In the genomic region with DNA sequence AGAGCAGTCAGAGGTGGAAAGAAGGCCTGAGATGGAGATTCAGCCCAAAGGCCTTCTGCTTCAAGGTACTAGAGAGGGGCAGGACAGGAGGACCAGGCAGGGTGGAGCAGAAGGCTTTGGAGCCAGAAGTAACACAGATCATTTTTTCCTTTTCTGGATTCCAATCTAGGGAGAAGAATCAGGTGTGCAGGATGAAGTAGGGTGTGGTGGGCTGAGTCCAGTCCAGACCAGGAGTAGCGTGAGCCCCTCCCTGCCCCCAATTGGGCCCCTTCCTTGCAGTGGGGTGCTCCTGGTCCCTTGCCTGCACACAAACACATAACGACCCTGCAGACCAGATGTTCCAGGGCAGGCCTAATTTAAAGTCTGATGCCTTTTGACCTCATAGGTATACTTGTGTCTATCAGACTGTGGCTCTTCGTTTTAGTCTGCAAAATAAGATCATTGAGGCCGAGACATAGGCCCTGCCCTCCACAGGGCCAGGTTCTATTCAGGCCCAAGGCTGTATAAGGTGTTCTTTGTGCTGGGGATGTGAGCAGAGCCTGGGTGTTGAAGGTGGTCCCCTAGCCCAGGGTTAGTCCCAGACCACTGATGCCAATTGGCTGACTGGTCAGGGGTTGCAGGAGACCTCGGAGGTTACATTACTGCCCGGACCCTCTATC, we compare ENCODE assay signal across 11 cellular contexts. TPM values are rescaled to one million over a fixed set of nuclear protein-coding genes. Genes with fewer than 3 reads are reported as not detected.
DNase-seq lines count a peak whose midpoint lies in the region; ATAC-seq and TF ChIP-seq lines count a peak whose summit lies in the region.
"Had no signal": no experiment of that assay in that cellular context is flagged by ENCODE, and none has a peak within 500 bp of the region (broad histone marks: within the 10 kb centered on the region; RNA-seq: fewer than 3 reads in every experiment).

No MANE protein-coding gene starts in this region.

- peak overlapping the region; percentile 30 to 79; a peak in 3 of 5 replicates for H3K4me3 Mint-ChIP-seq in H9
- H3K4me3 Mint-ChIP-seq in mesothelial cell of epicardium: peak overlapping the region; percentile 46

- H3K9me3 ChIP-seq in H9 (ENCODE audit: control insufficient read depth, low read depth, low read length) (no peaks in the 10 kb centered on the region), body of pancreas (no peaks in the 10 kb centered on the region), subcutaneous abdominal adipose tissue (ENCODE audit: control insufficient read depth in 5 of 5, low read length in 5 of 5) (no peaks in the 10 kb centered on the region)
- H3K9me3 ChIP-seq: pancreas had no signal

- H2BK5ac ChIP-seq in H9 (ENCODE audit: insufficient read length, low read length): no peak overlapping the region

- H3K23ac ChIP-seq in H9 (ENCODE audit: insufficient read length, low read depth, low read length): no peak overlapping the region

- H3K56ac ChIP-seq in H9 (ENCODE audit: insufficient read length, low read depth, low read length): no peak overlapping the region

- H3K4me3 ChIP-seq in body of pancreas: no peak overlapping the region
- H3K4me3 ChIP-seq in subcutaneous abdominal adipose tissue (ENCODE audit: low read depth in 1 of 5, low read length in 5 of 5): peak overlapping the region in 3 of 5 donors; percentile 42 to 74 (median 69)

- H2AFZ ChIP-seq in H9 (ENCODE audit: low read length): no peak overlapping the region

- H4K5ac ChIP-seq in H9 (ENCODE audit: insufficient read length, low read depth, low read length): no peak overlapping the region

- H3K36me3 ChIP-seq in body of pancreas (replicated peaks in 1 of 2; ENCODE audit: insufficient read depth in 1 of 2, low read depth in 2 of 2) (no peaks in the 10 kb centered on the region), subcutaneous abdominal adipose tissue (ENCODE audit: control insufficient read depth in 5 of 5, insufficient read depth in 5 of 5, low read length in 5 of 5) (no peaks in the 10 kb centered on the region)
- H3K36me3 ChIP-seq: pancreas had no signal

- H3K27ac Mint-ChIP-seq in H9 (no peak overlapping the region), mesothelial cell of epicardium (peak overlapping the region; percentile 84)

- peak overlapping the region; percentile 65 for H3K4me2 ChIP-seq in H9 (ENCODE audit: insufficient read depth, insufficient read length, low read length)

- H3K23me2 ChIP-seq in H9 (ENCODE audit: insufficient read length, low read depth, low read length, poor library complexity, severe bottlenecking): peaks cover 5% of the 10 kb centered on the region

- no peak overlapping the region for H2AK5ac ChIP-seq in H9 (ENCODE audit: insufficient read length, low read length)

- TF ChIP-seq POLR2A in body of pancreas (IDR thresholded peaks at IDR 0.05): no peak

- no peak overlapping the region for H3K18ac ChIP-seq in H9 (ENCODE audit: insufficient read length, low read depth, low read length)

- intact Hi-C loops in body of pancreas (cut with DNase I): no loop called here

- H2BK20ac ChIP-seq in H9 (ENCODE audit: low read depth, low read length, poor library complexity, severe bottlenecking): no peak overlapping the region

- H3K9me3 Mint-ChIP-seq in H9 (no peaks in the 10 kb centered on the region), mesothelial cell of epicardium (peaks cover 5% of the 10 kb centered on the region)

- H3K27me3 Mint-ChIP-seq in H9 (ENCODE audit: low read depth) (peaks cover 17% of the 10 kb centered on the region), mesothelial cell of epicardium (ENCODE audit: low read depth) (no peaks in the 10 kb centered on the region)

- ATAC-seq in body of pancreas: no peak
- ATAC-seq: Panc1 had no signal

- no CpG with 5 or more reads among the region's 6 CpGs for WGBS in H9 (ENCODE audit: extremely low coverage, insufficient read length, low lambda C conversion rate)
- 71 to 80% methylated on average over 6 of the region's 6 CpGs for WGBS in body of pancreas, 2 donors

- H3K14ac ChIP-seq in H9 (ENCODE audit: insufficient read depth, low read length): no peak overlapping the region

- H3K4me1 ChIP-seq in H9 (ENCODE audit: insufficient read depth, low read length): no peaks in the 10 kb centered on the region; the same call in 1 of the 2 replicates
- H3K4me1 ChIP-seq in body of pancreas: peaks cover 31% of the 10 kb centered on the region
- H3K4me1 ChIP-seq in subcutaneous abdominal adipose tissue (ENCODE audit: control insufficient read depth in 5 of 5, insufficient read depth in 5 of 5, low read length in 5 of 5): peaks cover 1 to 46% (median 25%) of the 10 kb centered on the region in 5 donors

- H2BK12ac ChIP-seq in H9 (ENCODE audit: insufficient read length, low read depth, low read length): no peak overlapping the region

- no peak for TF ChIP-seq CTCF in H9 (conservative IDR thresholded peaks at IDR 0.05)
- TF ChIP-seq CTCF in body of pancreas (IDR thresholded peaks at IDR 0.05): no peak
- no peak for TF ChIP-seq CTCF in mesothelial cell of epicardium (IDR thresholded peaks at IDR 0.05; ENCODE audit: unreplicated experiment)

- H3K4me1 Mint-ChIP-seq in H9 (peaks cover 39 to 45% of the 10 kb centered on the region in 2 experiments), mesothelial cell of epicardium (peaks cover 78% of the 10 kb centered on the region)

- no peak overlapping the region for H4K91ac ChIP-seq in H9 (ENCODE audit: insufficient read length, low read depth, low read length)

- H3K27me3 ChIP-seq in H9 (ENCODE audit: insufficient read depth, low read length) (no peaks in the 10 kb centered on the region), body of pancreas (no peaks in the 10 kb centered on the region), subcutaneous abdominal adipose tissue (ENCODE audit: control insufficient read depth in 5 of 5, insufficient read depth in 4 of 5, low read length in 5 of 5) (peaks cover 0 to 1% (median 0%) of the 10 kb centered on the region in 5 donors)
- H3K27me3 ChIP-seq: pancreas had no signal

- H2BK120ac ChIP-seq in H9 (ENCODE audit: low read depth, low read length, poor library complexity, severe bottlenecking): no peak overlapping the region

- no peaks in the 10 kb centered on the region for H4K20me1 ChIP-seq in H9 (ENCODE audit: control insufficient read depth, insufficient read depth, insufficient read length)

- no peaks in the 10 kb centered on the region for H3K36me3 Mint-ChIP-seq in H9 (ENCODE audit: insufficient read depth in 1 of 3, low read depth in 3 of 3)
- H3K36me3 Mint-ChIP-seq in mesothelial cell of epicardium: peaks cover under 1% of the 10 kb centered on the region

- H3K79me2 ChIP-seq in H9 (ENCODE audit: insufficient read depth, low read length): no peaks in the 10 kb centered on the region

- H3K4ac ChIP-seq in H9 (ENCODE audit: low read depth, low read length): no peak overlapping the region

- H3K27ac ChIP-seq in H9 (ENCODE audit: insufficient read length, low read depth, low read length): no peak overlapping the region
- peak overlapping the region in 3 of 4 donors; percentile 43 to 55 (median 55) for H3K27ac ChIP-seq in body of pancreas
- peak overlapping the region; percentile 23 for H3K27ac ChIP-seq in subcutaneous abdominal adipose tissue (ENCODE audit: low read depth, low read length)
- H3K27ac ChIP-seq: VCaP had no signal

- H4K8ac ChIP-seq in H9 (replicated peaks; ENCODE audit: insufficient read length, low read depth, low read length): no peak overlapping the region

- no peaks in the 10 kb centered on the region for H3K79me1 ChIP-seq in H9 (ENCODE audit: insufficient read depth, low read depth, low read length, poor library complexity, severe bottlenecking)

- H2BK15ac ChIP-seq in H9 (ENCODE audit: low read depth, low read length): no peak overlapping the region

- H3K9ac ChIP-seq in H9 (ENCODE audit: extremely low read depth, insufficient read length, low read length): no peak overlapping the region
- H3K9ac ChIP-seq in subcutaneous abdominal adipose tissue (ENCODE audit: low read length in 5 of 5): no peak overlapping the region

- DNase-seq in H9: no peak
- no peak for DNase-seq in body of pancreas
- no peak for DNase-seq in mesothelial cell of epicardium (ENCODE audit: low spot score in 2 of 2, unreplicated experiment in 2 of 2)
- DNase-seq in SW480 (ENCODE audit: low spot score): no peak
- DNase-seq in activated CD4-positive, alpha-beta T cell treated with anti-CD3 and anti-CD28 coated beads for 1 hour: no peak
- no peak for DNase-seq in T-helper 1 cell
- DNase-seq: cortex of kidney, pancreas had no signal

- no peak overlapping the region for H3T11ph ChIP-seq in H9 (ENCODE audit: low read length)

RNA-seq across cellular contexts. Expression of a gene that starts 1.0 kb away (rescaled TPM):
- total RNA-seq in H9 (2021) (18.1 and 18.7 TPM in 2 replicates), body of pancreas (1 to 10 TPM; 7.3 to 7.5 TPM), mesothelial cell of epicardium (171 to 173 TPM (median 173 TPM) in 3 replicates)

RNA-seq across cellular contexts. Expression of a gene that starts 29.8 kb away (rescaled TPM):
- 43.0 and 46.4 TPM in 2 replicates for total RNA-seq in H9 (2021)
- 10 to 100 TPM; 11.9 to 19.8 TPM for total RNA-seq in body of pancreas
- 291 to 298 TPM (median 292 TPM) in 3 replicates for total RNA-seq in mesothelial cell of epicardium

RNA-seq across cellular contexts. Expression of a gene that starts 31.7 kb away (rescaled TPM):
- 0.39 and 0.44 TPM in 2 replicates for total RNA-seq in H9 (2021)
- total RNA-seq in body of pancreas: 1 to 10 TPM in 1 of 2 donors, under 1 TPM in 1; 0.33 to 4.9 TPM
- total RNA-seq in mesothelial cell of epicardium: 3.9 to 5.5 TPM (median 4.8 TPM) in 3 replicates

RNA-seq across cellular contexts. Expression of a gene that starts 32.0 kb away (rescaled TPM):
- total RNA-seq in H9 (2021): 30.0 and 31.3 TPM in 2 replicates
- 10 to 100 TPM; 43.8 TPM for total RNA-seq in body of pancreas
- total RNA-seq in mesothelial cell of epicardium: 89.2 to 92.2 TPM (median 89.3 TPM) in 3 replicates

RNA-seq across cellular contexts. Expression of a gene that starts 44.8 kb away (rescaled TPM):
- total RNA-seq in H9 (2021) (56.2 and 65.0 TPM in 2 replicates), body of pancreas (10 to 100 TPM; 34.8 to 63.6 TPM), mesothelial cell of epicardium (56.7 to 69.3 TPM (median 64.2 TPM) in 3 replicates)

Comparison
In these comparisons a context has a peak if more than half of its experiments do, and no peak if none do; other contexts are left out.
1. H3K4me3 ChIP-seq: peak in subcutaneous abdominal adipose tissue (3 of 5); none in body of pancreas (0 of 2).